In the genomic region with DNA sequence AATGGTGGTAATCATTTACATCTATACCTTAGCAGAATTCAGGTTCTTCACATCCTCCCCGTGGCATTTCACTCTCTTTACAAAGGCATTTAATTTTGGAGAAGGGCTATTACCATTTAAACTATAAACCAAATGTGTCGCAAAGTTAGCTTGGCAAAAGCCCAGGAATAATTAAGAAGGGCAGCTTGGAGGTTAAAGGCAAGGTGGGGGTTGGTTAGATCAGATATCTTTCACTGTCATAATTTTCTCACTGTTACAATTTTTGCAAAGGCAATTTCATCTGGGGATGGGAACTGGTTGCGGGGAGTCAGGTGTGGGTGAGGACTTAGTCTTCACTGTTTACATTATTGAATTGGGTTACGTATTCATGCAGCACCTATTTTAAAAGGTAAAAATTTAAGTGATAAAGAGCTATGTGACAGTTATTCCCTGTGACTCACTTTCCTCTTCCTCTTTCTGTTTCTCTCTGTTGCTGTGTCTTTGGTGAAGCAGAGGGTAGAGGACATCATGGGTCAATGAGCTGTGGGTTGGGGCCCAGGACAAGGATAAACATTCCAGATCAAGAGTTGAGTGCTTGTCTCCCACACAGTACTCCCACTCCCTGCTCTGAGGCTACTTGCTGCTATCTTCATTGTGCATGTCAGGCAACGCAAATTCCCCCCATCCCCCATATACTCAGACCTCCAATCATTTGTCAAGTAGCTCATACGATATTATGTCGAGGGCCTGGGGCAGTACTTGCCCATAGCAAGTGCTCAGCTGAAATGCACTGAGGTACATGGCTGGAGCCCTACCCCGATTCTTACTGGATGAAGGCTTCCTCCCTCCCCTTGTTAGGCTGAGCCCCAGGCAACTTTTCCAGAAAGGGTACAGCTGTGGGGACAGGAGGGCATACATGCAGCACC, we compare ENCODE assay signal across 1 cellular context.
A peak's percentile ranks its signal among the peaks of the same experiment; 100 is the strongest.
TF ChIP-seq lines count a peak whose summit lies in the region.

No MANE protein-coding gene starts in this region.

TF ChIP-seq in K562, 482 proteins besides CTCF, POLR2A, EP300 and RAD21 (continued from another document and continues in another):
- TF ChIP-seq, protein P1, sequence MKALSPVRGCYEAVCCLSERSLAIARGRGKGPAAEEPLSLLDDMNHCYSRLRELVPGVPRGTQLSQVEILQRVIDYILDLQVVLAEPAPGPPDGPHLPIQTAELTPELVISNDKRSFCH (CRISPR knock-in tag; IDR thresholded peaks at IDR 0.05), result no peak
- TF ChIP-seq, protein P1 (tag; IDR thresholded peaks at IDR 0.05), result peak; percentile 86
- TF ChIP-seq PHF8 (IDR thresholded peaks at IDR 0.05; ENCODE audit: borderline replicate concordance, low read length), result no peak; the same call in 1 of the 2 replicates
- no peak for TF ChIP-seq ZNF436 (CRISPR knock-in tag; IDR thresholded peaks at IDR 0.05)
- peak; percentile 95 for TF ChIP-seq HDAC3 (IDR thresholded peaks at IDR 0.05; ENCODE audit: borderline replicate concordance, partially characterized antibody)
- no peak for TF ChIP-seq GTF2E2 (tag; IDR thresholded peaks at IDR 0.05)
- TF ChIP-seq NR4A1 (CRISPR knock-in tag; IDR thresholded peaks at IDR 0.05), result no peak
- peak; percentile 66; the same call in 1 of the 2 replicates for TF ChIP-seq NR4A1 (tag; IDR thresholded peaks at IDR 0.05)
- TF ChIP-seq, protein P2, sequence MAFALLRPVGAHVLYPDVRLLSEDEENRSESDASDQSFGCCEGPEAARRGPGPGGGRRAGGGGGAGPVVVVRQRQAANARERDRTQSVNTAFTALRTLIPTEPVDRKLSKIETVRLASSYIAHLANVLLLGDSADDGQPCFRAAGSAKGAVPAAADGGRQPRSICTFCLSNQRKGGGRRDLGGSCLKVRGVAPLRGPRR (CRISPR knock-in tag; IDR thresholded peaks at IDR 0.05), result no peak
- TF ChIP-seq, protein P3, sequence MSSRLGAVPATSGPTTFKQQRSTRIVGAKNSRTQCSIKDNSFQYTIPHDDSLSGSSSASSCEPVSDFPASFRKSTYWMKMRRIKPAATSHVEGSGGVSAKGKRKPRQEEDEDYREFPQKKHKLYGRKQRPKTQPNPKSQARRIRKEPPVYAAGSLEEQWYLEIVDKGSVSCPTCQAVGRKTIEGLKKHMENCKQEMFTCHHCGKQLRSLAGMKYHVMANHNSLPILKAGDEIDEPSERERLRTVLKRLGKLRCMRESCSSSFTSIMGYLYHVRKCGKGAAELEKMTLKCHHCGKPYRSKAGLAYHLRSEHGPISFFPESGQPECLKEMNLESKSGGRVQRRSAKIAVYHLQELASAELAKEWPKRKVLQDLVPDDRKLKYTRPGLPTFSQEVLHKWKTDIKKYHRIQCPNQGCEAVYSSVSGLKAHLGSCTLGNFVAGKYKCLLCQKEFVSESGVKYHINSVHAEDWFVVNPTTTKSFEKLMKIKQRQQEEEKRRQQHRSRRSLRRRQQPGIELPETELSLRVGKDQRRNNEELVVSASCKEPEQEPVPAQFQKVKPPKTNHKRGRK (tag; IDR thresholded peaks at IDR 0.05), result no peak
- TF ChIP-seq STAG1 (CRISPR knock-in tag; IDR thresholded peaks at IDR 0.05; ENCODE audit: borderline replicate concordance), result no peak
- TF ChIP-seq ETS2 (tag; IDR thresholded peaks at IDR 0.05; ENCODE audit: borderline replicate concordance, poor library complexity, severe bottlenecking), result no peak
- TF ChIP-seq, protein P4, sequence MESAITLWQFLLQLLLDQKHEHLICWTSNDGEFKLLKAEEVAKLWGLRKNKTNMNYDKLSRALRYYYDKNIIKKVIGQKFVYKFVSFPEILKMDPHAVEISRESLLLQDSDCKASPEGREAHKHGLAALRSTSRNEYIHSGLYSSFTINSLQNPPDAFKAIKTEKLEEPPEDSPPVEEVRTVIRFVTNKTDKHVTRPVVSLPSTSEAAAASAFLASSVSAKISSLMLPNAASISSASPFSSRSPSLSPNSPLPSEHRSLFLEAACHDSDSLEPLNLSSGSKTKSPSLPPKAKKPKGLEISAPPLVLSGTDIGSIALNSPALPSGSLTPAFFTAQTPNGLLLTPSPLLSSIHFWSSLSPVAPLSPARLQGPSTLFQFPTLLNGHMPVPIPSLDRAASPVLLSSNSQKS (CRISPR knock-in tag; IDR thresholded peaks at IDR 0.05), result no peak
- TF ChIP-seq CHD4 (IDR thresholded peaks at IDR 0.05; ENCODE audit: insufficient read depth, insufficient replicate concordance, low read depth, low read length, poor library complexity, severe bottlenecking), result no peak
- TF ChIP-seq NFE2 (IDR thresholded peaks at IDR 0.05; ENCODE audit: low read depth), result peak; percentile 64; the same call in 1 of the 2 replicates
- peak; percentile 89 for TF ChIP-seq JUND (IDR thresholded peaks at IDR 0.05; ENCODE audit: borderline replicate concordance, low read depth, low read length)
- TF ChIP-seq JUND (tag; IDR thresholded peaks at IDR 0.05; ENCODE audit: borderline replicate concordance, low read depth, low read length), result peak; percentile 86; the same call in 2 of the 3 replicates
- TF ChIP-seq ZNF431 (CRISPR knock-in tag; IDR thresholded peaks at IDR 0.05), result no peak; the same call in 1 of the 2 replicates
- TF ChIP-seq, protein P5, sequence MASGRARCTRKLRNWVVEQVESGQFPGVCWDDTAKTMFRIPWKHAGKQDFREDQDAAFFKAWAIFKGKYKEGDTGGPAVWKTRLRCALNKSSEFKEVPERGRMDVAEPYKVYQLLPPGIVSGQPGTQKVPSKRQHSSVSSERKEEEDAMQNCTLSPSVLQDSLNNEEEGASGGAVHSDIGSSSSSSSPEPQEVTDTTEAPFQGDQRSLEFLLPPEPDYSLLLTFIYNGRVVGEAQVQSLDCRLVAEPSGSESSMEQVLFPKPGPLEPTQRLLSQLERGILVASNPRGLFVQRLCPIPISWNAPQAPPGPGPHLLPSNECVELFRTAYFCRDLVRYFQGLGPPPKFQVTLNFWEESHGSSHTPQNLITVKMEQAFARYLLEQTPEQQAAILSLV (tag; IDR thresholded peaks at IDR 0.05), result no peak
- TF ChIP-seq RFX1 (IDR thresholded peaks at IDR 0.05), result 0 out of 2 replicates have a peak, but pooled peaks have one; percentile 9
- TF ChIP-seq, protein P6, sequence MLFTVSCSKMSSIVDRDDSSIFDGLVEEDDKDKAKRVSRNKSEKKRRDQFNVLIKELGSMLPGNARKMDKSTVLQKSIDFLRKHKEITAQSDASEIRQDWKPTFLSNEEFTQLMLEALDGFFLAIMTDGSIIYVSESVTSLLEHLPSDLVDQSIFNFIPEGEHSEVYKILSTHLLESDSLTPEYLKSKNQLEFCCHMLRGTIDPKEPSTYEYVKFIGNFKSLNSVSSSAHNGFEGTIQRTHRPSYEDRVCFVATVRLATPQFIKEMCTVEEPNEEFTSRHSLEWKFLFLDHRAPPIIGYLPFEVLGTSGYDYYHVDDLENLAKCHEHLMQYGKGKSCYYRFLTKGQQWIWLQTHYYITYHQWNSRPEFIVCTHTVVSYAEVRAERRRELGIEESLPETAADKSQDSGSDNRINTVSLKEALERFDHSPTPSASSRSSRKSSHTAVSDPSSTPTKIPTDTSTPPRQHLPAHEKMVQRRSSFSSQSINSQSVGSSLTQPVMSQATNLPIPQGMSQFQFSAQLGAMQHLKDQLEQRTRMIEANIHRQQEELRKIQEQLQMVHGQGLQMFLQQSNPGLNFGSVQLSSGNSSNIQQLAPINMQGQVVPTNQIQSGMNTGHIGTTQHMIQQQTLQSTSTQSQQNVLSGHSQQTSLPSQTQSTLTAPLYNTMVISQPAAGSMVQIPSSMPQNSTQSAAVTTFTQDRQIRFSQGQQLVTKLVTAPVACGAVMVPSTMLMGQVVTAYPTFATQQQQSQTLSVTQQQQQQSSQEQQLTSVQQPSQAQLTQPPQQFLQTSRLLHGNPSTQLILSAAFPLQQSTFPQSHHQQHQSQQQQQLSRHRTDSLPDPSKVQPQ (CRISPR knock-in tag; IDR thresholded peaks at IDR 0.05; ENCODE audit: borderline replicate concordance), result peak; percentile 56; the same call in 1 of the 2 replicates
- peak; percentile 82 for TF ChIP-seq ZKSCAN8 (CRISPR knock-in tag; IDR thresholded peaks at IDR 0.05)
- no peak for TF ChIP-seq IRF2 (CRISPR knock-in tag; IDR thresholded peaks at IDR 0.05)
- TF ChIP-seq NFATC3 (IDR thresholded peaks at IDR 0.05), result peak; percentile 72
- no peak for TF ChIP-seq ZBTB8A (IDR thresholded peaks at IDR 0.05; ENCODE audit: partially characterized antibody)
- peak; percentile 97 for TF ChIP-seq NCOR1 (IDR thresholded peaks at IDR 0.05)
- TF ChIP-seq POLR2H (tag; IDR thresholded peaks at IDR 0.05; ENCODE audit: low read depth), result peak; percentile 31; the same call in 1 of the 2 replicates
- TF ChIP-seq ZBTB7A (IDR thresholded peaks at IDR 0.05; ENCODE audit: borderline replicate concordance, control insufficient read depth, low read depth, low read length), result peak; percentile 36; the same call in 1 of the 2 replicates
- TF ChIP-seq SNRNP70 (optimal IDR thresholded peaks at IDR 0.05; ENCODE audit: low read depth, low read length), result no peak
- no peak for TF ChIP-seq TAF15 (IDR thresholded peaks at IDR 0.05; ENCODE audit: low read depth, low read length)
- TF ChIP-seq SIX5 (IDR thresholded peaks at IDR 0.05; ENCODE audit: borderline replicate concordance in 1 of 2, insufficient read depth in 1 of 2, low read depth in 1 of 2, low read length in 2 of 2), result no peak
- no peak for TF ChIP-seq U2AF2 (optimal IDR thresholded peaks at IDR 0.05; ENCODE audit: low read depth, low read length)
- peak; percentile 27; the same call in 1 of the 2 replicates for TF ChIP-seq PTRF (tag; IDR thresholded peaks at IDR 0.05)
- TF ChIP-seq PYGO2 (tag; IDR thresholded peaks at IDR 0.05), result peak; percentile 73; the same call in 1 of the 2 replicates
- TF ChIP-seq POLR3G (IDR thresholded peaks at IDR 0.05; ENCODE audit: extremely low read depth, insufficient read length, insufficient replicate concordance), result no peak
- TF ChIP-seq TCF7 (IDR thresholded peaks at IDR 0.05; ENCODE audit: borderline replicate concordance), result peak; percentile 88
- no peak for TF ChIP-seq KLF1 (tag; IDR thresholded peaks at IDR 0.05)
- TF ChIP-seq RAD51 (IDR thresholded peaks at IDR 0.05; ENCODE audit: borderline replicate concordance, low read depth), result no peak
- TF ChIP-seq SAFB (IDR thresholded peaks at IDR 0.05; ENCODE audit: borderline replicate concordance, low read depth, low read length), result no peak
- TF ChIP-seq, protein P7, sequence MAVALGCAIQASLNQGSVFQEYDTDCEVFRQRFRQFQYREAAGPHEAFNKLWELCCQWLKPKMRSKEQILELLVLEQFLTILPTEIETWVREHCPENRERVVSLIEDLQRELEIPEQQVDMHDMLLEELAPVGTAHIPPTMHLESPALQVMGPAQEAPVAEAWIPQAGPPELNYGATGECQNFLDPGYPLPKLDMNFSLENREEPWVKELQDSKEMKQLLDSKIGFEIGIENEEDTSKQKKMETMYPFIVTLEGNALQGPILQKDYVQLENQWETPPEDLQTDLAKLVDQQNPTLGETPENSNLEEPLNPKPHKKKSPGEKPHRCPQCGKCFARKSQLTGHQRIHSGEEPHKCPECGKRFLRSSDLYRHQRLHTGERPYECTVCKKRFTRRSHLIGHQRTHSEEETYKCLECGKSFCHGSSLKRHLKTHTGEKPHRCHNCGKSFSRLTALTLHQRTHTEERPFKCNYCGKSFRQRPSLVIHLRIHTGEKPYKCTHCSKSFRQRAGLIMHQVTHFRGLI (CRISPR knock-in tag; IDR thresholded peaks at IDR 0.05), result 0 out of 2 replicates have a peak, but pooled peaks have one; percentile 56
- peak; percentile 89 for TF ChIP-seq PML (IDR thresholded peaks at IDR 0.05; ENCODE audit: low read length)
- no peak for TF ChIP-seq NR2F6 (CRISPR knock-in tag; IDR thresholded peaks at IDR 0.05)
- peak; percentile 71 for TF ChIP-seq BRD9 (IDR thresholded peaks at IDR 0.05; ENCODE audit: low read depth, partially characterized antibody)
- no peak for TF ChIP-seq MCM5 (IDR thresholded peaks at IDR 0.05; ENCODE audit: low read depth)
- TF ChIP-seq, protein P8, sequence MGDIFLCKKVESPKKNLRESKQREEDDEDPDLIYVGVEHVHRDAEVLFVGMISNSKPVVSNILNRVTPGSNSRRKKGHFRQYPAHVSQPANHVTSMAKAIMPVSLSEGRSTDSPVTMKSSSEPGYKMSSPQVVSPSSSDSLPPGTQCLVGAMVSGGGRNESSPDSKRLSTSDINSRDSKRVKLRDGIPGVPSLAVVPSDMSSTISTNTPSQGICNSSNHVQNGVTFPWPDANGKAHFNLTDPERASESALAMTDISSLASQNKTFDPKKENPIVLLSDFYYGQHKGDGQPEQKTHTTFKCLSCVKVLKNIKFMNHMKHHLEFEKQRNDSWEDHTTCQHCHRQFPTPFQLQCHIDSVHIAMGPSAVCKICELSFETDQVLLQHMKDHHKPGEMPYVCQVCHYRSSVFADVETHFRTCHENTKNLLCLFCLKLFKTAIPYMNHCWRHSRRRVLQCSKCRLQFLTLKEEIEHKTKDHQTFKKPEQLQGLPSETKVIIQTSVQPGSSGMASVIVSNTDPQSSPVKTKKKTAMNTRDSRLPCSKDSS (IDR thresholded peaks at IDR 0.05; ENCODE audit: low read depth, partially characterized antibody), result no peak
- peak; percentile 17; the same call in 1 of the 2 replicates for TF ChIP-seq DIDO1 (tag; IDR thresholded peaks at IDR 0.05; ENCODE audit: low read depth)
- 0 out of 2 replicates have a peak, but pooled peaks have one; percentile 54 for TF ChIP-seq ZNF212 (CRISPR knock-in tag; IDR thresholded peaks at IDR 0.05)
- TF ChIP-seq, protein P9, sequence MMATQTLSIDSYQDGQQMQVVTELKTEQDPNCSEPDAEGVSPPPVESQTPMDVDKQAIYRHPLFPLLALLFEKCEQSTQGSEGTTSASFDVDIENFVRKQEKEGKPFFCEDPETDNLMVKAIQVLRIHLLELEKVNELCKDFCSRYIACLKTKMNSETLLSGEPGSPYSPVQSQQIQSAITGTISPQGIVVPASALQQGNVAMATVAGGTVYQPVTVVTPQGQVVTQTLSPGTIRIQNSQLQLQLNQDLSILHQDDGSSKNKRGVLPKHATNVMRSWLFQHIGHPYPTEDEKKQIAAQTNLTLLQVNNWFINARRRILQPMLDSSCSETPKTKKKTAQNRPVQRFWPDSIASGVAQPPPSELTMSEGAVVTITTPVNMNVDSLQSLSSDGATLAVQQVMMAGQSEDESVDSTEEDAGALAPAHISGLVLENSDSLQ (IDR thresholded peaks at IDR 0.05), result peak; percentile 80
- no peak for TF ChIP-seq ATF1 (CRISPR knock-in tag; IDR thresholded peaks at IDR 0.05)
- peak; percentile 92 for TF ChIP-seq ATF1 (tag; IDR thresholded peaks at IDR 0.05)
- TF ChIP-seq ZNF561 (CRISPR knock-in tag; conservative IDR thresholded peaks at IDR 0.05), result no peak
- no peak for TF ChIP-seq ZNF830 (CRISPR knock-in tag; IDR thresholded peaks at IDR 0.05)
- TF ChIP-seq, protein P10, sequence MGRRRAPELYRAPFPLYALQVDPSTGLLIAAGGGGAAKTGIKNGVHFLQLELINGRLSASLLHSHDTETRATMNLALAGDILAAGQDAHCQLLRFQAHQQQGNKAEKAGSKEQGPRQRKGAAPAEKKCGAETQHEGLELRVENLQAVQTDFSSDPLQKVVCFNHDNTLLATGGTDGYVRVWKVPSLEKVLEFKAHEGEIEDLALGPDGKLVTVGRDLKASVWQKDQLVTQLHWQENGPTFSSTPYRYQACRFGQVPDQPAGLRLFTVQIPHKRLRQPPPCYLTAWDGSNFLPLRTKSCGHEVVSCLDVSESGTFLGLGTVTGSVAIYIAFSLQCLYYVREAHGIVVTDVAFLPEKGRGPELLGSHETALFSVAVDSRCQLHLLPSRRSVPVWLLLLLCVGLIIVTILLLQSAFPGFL (CRISPR knock-in tag; IDR thresholded peaks at IDR 0.05), result no peak
- TF ChIP-seq PTTG1 (tag; IDR thresholded peaks at IDR 0.05; ENCODE audit: low read depth), result no peak
- peak; percentile 73 for TF ChIP-seq SP1 (CRISPR knock-in tag; IDR thresholded peaks at IDR 0.05)
- no peak for TF ChIP-seq PURB (CRISPR knock-in tag; IDR thresholded peaks at IDR 0.05; ENCODE audit: low read depth)
- peak; percentile 99 for TF ChIP-seq CCNT2 (IDR thresholded peaks at IDR 0.05; ENCODE audit: borderline replicate concordance, extremely low read depth, insufficient read length, low read depth, low read length)
- TF ChIP-seq RBFOX2 (IDR thresholded peaks at IDR 0.05; ENCODE audit: low read depth, low read length), result peak; percentile 38; the same call in 1 of the 2 replicates
